In the genomic region with DNA sequence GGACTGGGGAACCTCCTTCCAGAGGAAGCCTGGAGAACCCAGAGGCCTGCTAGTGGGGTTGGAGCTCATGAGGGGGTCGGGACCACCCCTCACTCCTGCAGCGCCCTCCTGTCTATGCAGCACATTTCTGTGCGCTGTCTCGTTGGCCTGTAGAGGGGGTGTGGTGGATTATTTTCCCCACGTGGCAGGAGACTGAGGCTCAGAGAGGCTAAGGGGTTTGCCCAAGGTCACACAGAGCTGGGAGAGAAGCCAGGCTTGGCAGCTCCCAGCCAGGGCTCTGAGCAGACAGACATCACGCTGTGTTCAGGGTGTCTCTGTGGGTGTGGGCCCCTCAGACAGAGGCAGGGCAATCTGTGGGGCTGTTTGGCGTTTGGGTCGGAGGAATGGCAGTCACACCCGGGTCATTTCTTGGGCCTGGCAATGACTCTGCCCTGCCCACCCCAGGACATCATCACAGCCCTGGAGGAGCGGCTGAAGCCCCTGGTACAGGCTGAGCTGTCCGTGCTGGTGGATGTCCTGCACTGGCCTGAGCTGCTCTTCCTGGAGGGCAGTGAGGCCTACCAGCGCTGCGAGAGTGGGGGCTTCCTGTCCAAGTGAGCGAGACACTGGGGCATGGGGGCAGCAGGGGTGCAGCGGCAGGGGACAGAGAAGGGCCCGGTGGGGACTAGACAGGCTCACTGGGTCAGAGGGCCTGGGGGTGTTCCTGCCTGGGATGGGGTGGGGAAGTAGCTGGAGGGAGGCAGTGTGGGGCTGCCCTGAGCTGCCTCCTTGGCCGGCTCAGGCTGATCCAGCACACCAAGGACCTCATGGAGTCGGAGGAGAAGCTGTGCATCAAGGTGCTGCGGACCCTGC, we compare ENCODE assay signal across 20 cellular contexts. TPM values are rescaled to one million over a fixed set of nuclear protein-coding genes. Genes with fewer than 3 reads are reported as not detected.
DNase-seq lines count a peak whose midpoint lies in the region; ATAC-seq and TF ChIP-seq lines count a peak whose summit lies in the region.
"Had no signal": no experiment of that assay in that cellular context is flagged by ENCODE, and none has a peak within 500 bp of the region (broad histone marks: within the 10 kb centered on the region; RNA-seq: fewer than 3 reads in every experiment).

No MANE protein-coding gene starts in this region.

- no peak overlapping the region for H3K4me2 ChIP-seq in neuronal stem cell (ENCODE audit: insufficient read depth, low read length, poor library complexity, severe bottlenecking)
- H3K4me2 ChIP-seq: neural progenitor cell had no signal

- H3K4me3 Mint-ChIP-seq in CD8-positive, alpha-beta T cell: no peak overlapping the region
- H3K4me3 Mint-ChIP-seq: dendritic cell treated with granulocyte-macrophage colony-stimulating factor and Interleukin-4, amounts not matched to agents 40 ng/mL and 50 ng/mL, for 4 days; neural progenitor cell had no signal

- CTCF ChIA-PET in CD8-positive, alpha-beta T cell (lab: Charles Lee): interaction anchor here (0.5 to 1.5 kb wide), 6 partner anchors 10 to 99 kb away, joined by 3 to 4 read pairs (median 3); no protein-coding TSS in a partner anchor

- no peak overlapping the region for H3K4me3 ChIP-seq in CD8-positive, alpha-beta T cell (ENCODE audit: low read depth, low read length)
- H3K4me3 ChIP-seq in neuronal stem cell (ENCODE audit: low read length in 2 of 2) (no peak overlapping the region), lower leg skin (ENCODE audit: low read depth, poor library complexity, severe bottlenecking) (no peak overlapping the region)
- H3K4me3 ChIP-seq: neural progenitor cell, SK-N-MC, tibial artery had no signal

- peaks cover 49% of the 10 kb centered on the region for H3K36me3 ChIP-seq in CD8-positive, alpha-beta T cell (ENCODE audit: insufficient read depth, low read length)
- no peaks in the 10 kb centered on the region for H3K36me3 ChIP-seq in neuronal stem cell (replicated peaks in 1 of 2; ENCODE audit: control insufficient read depth in 2 of 2, insufficient read depth in 2 of 2, low read length in 2 of 2)
- H3K36me3 ChIP-seq: neural progenitor cell had no signal

- H3K4me1 ChIP-seq in CD8-positive, alpha-beta T cell (ENCODE audit: insufficient read depth, low read length): peaks cover 9% of the 10 kb centered on the region
- H3K4me1 ChIP-seq in neuronal stem cell (ENCODE audit: control insufficient read depth in 2 of 2, insufficient read depth in 1 of 2, low read depth in 1 of 2, low read length in 2 of 2): peaks cover 0 to 4% of the 10 kb centered on the region in 2 donors
- H3K4me1 ChIP-seq: neural progenitor cell, tibial artery had no signal

- POLR2A ChIA-PET in CD8-positive, alpha-beta T cell (lab: Charles Lee): interaction anchor here (1.3 to 3.3 kb wide), 2 partner anchors 10 to 62 kb away, joined by 3 to 10 read pairs; partner anchors contain the start of gene ITPR3

- DNase-seq in activated CD4-positive, CD25-positive, alpha-beta regulatory T cell (lab: John Stamatoyannopoulos, UW): no peak
- no peak for DNase-seq in CD8-positive, alpha-beta T cell
- DNase-seq in activated naive CD4-positive, alpha-beta T cell treated with anti-CD3 and anti-CD28 coated beads, Interleukin-2, amount 50 U/mL, for 72 hours (ENCODE audit: low spot score in 2 of 2): no peak
- DNase-seq in neuronal stem cell (ENCODE audit: low spot score) (no peak), GF-D8 (lab: John Stamatoyannopoulos, UW) (no peak), lower leg skin (ENCODE audit: low spot score in 2 of 2) (no peak)
- DNase-seq: activated CD8-positive, alpha-beta memory T cell treated with anti-CD3 and anti-CD28 coated beads for 24 hours; left colon; NCI-H1436; NCI-H2171 treated with DMSO at 0.1 percent for 48 hours; NCI-H748 treated with DMSO at 0.1 percent for 48 hours; tibial artery had no signal

- H3K79me1 ChIP-seq in neuronal stem cell (ENCODE audit: low read depth, low read length): peaks cover 2% of the 10 kb centered on the region

- H4K91ac ChIP-seq in neuronal stem cell (ENCODE audit: low read depth, low read length, poor library complexity): no peak overlapping the region

- no peak overlapping the region for H2AFZ ChIP-seq in neuronal stem cell (ENCODE audit: low read length)
- H2AFZ ChIP-seq: neural progenitor cell had no signal

- H2BK12ac ChIP-seq in neuronal stem cell (ENCODE audit: low read length): no peak overlapping the region

- peaks cover 92% of the 10 kb centered on the region for H3K36me3 Mint-ChIP-seq in CD8-positive, alpha-beta T cell
- peaks cover 4 to 6% of the 10 kb centered on the region in 2 donors for H3K36me3 Mint-ChIP-seq in activated naive CD4-positive, alpha-beta T cell treated with anti-CD3 and anti-CD28 coated beads, Interleukin-2, amount 50 U/mL, for 72 hours
- H3K36me3 Mint-ChIP-seq: neural progenitor cell had no signal

- H3K27me3 Mint-ChIP-seq in CD8-positive, alpha-beta T cell (ENCODE audit: low read depth): no peaks in the 10 kb centered on the region
- H3K27me3 Mint-ChIP-seq: dendritic cell treated with granulocyte-macrophage colony-stimulating factor and Interleukin-4, amounts not matched to agents 40 ng/mL and 50 ng/mL, for 4 days had no signal

- no peak overlapping the region for H4K8ac ChIP-seq in neuronal stem cell (ENCODE audit: low read depth, low read length)

- no peak overlapping the region for H3K14ac ChIP-seq in neuronal stem cell (ENCODE audit: low read length)

- H3K27ac Mint-ChIP-seq in CD8-positive, alpha-beta T cell: peak overlapping the region; percentile 32
- H3K27ac Mint-ChIP-seq in activated naive CD4-positive, alpha-beta T cell treated with anti-CD3 and anti-CD28 coated beads, Interleukin-2, amount 50 U/mL, for 72 hours: peak overlapping the region; percentile 61 to 88
- H3K27ac Mint-ChIP-seq: dendritic cell treated with granulocyte-macrophage colony-stimulating factor and Interleukin-4, amounts not matched to agents 40 ng/mL and 50 ng/mL, for 4 days; neural progenitor cell had no signal

- H3K27ac ChIP-seq in CD8-positive, alpha-beta T cell (ENCODE audit: low read depth, low read length): no peak overlapping the region
- H3K27ac ChIP-seq in neuronal stem cell (replicated peaks; ENCODE audit: low read length): no peak overlapping the region
- H3K27ac ChIP-seq: C4-2B, epithelial cell of prostate, neural progenitor cell, SK-N-MC, tibial artery had no signal

- TF ChIP-seq POLR2A in lower leg skin (IDR thresholded peaks at IDR 0.05): no peak

- H3K9me3 ChIP-seq in CD8-positive, alpha-beta T cell (ENCODE audit: low read length): no peaks in the 10 kb centered on the region
- H3K9me3 ChIP-seq in neuronal stem cell (replicated peaks in 1 of 2; ENCODE audit: control insufficient read depth in 2 of 2, insufficient read depth in 1 of 2, low read depth in 1 of 2, low read length in 2 of 2): no peaks in the 10 kb centered on the region
- H3K9me3 ChIP-seq: tibial artery had no signal

- H2BK120ac ChIP-seq in neuronal stem cell (ENCODE audit: low read depth, low read length): peak overlapping the region; percentile 28

- H3K23ac ChIP-seq in neuronal stem cell (ENCODE audit: low read depth, low read length, poor library complexity): peak overlapping the region; percentile 37

- H2BK5ac ChIP-seq in neuronal stem cell (ENCODE audit: low read length): peak overlapping the region; percentile 3

- H2BK15ac ChIP-seq in neuronal stem cell (ENCODE audit: low read length): peak overlapping the region; percentile 69

- peak overlapping the region; percentile 67 for H3K18ac ChIP-seq in neuronal stem cell (ENCODE audit: low read length)

- H3K27me3 ChIP-seq in CD8-positive, alpha-beta T cell (ENCODE audit: insufficient read depth, low read length): no peaks in the 10 kb centered on the region
- H3K27me3 ChIP-seq in neuronal stem cell (ENCODE audit: control insufficient read depth in 3 of 3, insufficient read depth in 3 of 3, low read depth in 1 of 3, low read length in 3 of 3): no peaks in the 10 kb centered on the region
- H3K27me3 ChIP-seq: neural progenitor cell, tibial artery had no signal

- peak overlapping the region; percentile 77 for H2AK5ac ChIP-seq in neuronal stem cell (ENCODE audit: low read depth, low read length)

- H3K4me1 Mint-ChIP-seq in CD8-positive, alpha-beta T cell (ENCODE audit: low read depth): peaks cover 14% of the 10 kb centered on the region

- no peaks in the 10 kb centered on the region for H3K9me3 Mint-ChIP-seq in CD8-positive, alpha-beta T cell
- no peaks in the 10 kb centered on the region for H3K9me3 Mint-ChIP-seq in activated naive CD4-positive, alpha-beta T cell treated with anti-CD3 and anti-CD28 coated beads, Interleukin-2, amount 50 U/mL, for 72 hours
- H3K9me3 Mint-ChIP-seq: dendritic cell treated with granulocyte-macrophage colony-stimulating factor and Interleukin-4, amounts not matched to agents 40 ng/mL and 50 ng/mL, for 4 days; neural progenitor cell had no signal

- no peak for TF ChIP-seq CTCF in CD8-positive, alpha-beta T cell (IDR thresholded peaks at IDR 0.05)
- TF ChIP-seq CTCF in lower leg skin (IDR thresholded peaks at IDR 0.05): no peak

- peak; percentile 9 to 13 for ATAC-seq in activated CD4-positive, CD25-positive, alpha-beta regulatory T cell treated with anti-CD3 and anti-CD28 coated beads, Interleukin-2, amount 50 U/mL, for 24 hours
- ATAC-seq in CD8-positive, alpha-beta T cell: peak; percentile 39
- peak; percentile 8 to 17 for ATAC-seq in activated naive CD4-positive, alpha-beta T cell treated with anti-CD3 and anti-CD28 coated beads, Interleukin-2, amount 50 U/mL, for 72 hours
- ATAC-seq in HG03095 (IDR thresholded peaks at IDR 0.05; ENCODE audit: unreplicated experiment): no peak
- ATAC-seq: left colon, Panc1 had no signal

- WGBS in neuronal stem cell (ENCODE audit: extremely low coverage in 2 of 2, insufficient read length in 2 of 2, insufficient replicate concordance in 1 of 2), 2 donors: no CpG with 5 or more reads among the region's 19 CpGs
- 78 to 82% methylated on average over 15 to 19 of the region's 19 CpGs for WGBS in lower leg skin, 2 donors

- intact Hi-C loops in CD8-positive, alpha-beta T cell (cut with DNase I, micrococcal nuclease): no loop called here
- intact Hi-C loops in lower leg skin (cut with DNase I; ENCODE audit: low total_unique reads): no loop called here

- H3K9ac ChIP-seq in neuronal stem cell (ENCODE audit: low read depth, low read length, poor library complexity): no peak overlapping the region
- H3K9ac ChIP-seq: neural progenitor cell had no signal

- H3K4ac ChIP-seq in neuronal stem cell (ENCODE audit: low read length): peak overlapping the region; percentile 41

RNA-seq across cellular contexts. Expression of gene UQCC2, which starts 27.7 kb away (rescaled TPM):
- total RNA-seq in CD8-positive, alpha-beta T cell: 1 to 10 TPM; 6.2 to 6.8 TPM
- 100 to 1,000 TPM; 114 to 145 TPM for total RNA-seq in activated naive CD4-positive, alpha-beta T cell treated with anti-CD3 and anti-CD28 coated beads, Interleukin-2, amount 50 U/mL, for 72 hours
- 222 TPM for polyA plus RNA-seq in neuronal stem cell (2013, experiment 1 of 2)
- 222 TPM for polyA plus RNA-seq in neuronal stem cell (2013, experiment 2 of 2)
- 10 to 100 TPM in 2 of 4 donors, 1 to 10 TPM in 2; 8.5 to 20.4 (median 10.2) TPM for total RNA-seq in lower leg skin

Comparison
In these comparisons a context has a peak if more than half of its experiments do, and no peak if none do; other contexts are left out.
1. RNA of gene UQCC2, which starts 27.7 kb away (total RNA-seq): 114 to 145 TPM in activated naive CD4-positive, alpha-beta T cell treated with anti-CD3 and anti-CD28 coated beads, Interleukin-2, amount 50 U/mL, for 72 hours; 8.5 to 20.4 TPM in lower leg skin and 6.2 to 6.8 TPM in CD8-positive, alpha-beta T cell; every median in the first group is over 4 times any median in the second.